In the genomic region with DNA sequence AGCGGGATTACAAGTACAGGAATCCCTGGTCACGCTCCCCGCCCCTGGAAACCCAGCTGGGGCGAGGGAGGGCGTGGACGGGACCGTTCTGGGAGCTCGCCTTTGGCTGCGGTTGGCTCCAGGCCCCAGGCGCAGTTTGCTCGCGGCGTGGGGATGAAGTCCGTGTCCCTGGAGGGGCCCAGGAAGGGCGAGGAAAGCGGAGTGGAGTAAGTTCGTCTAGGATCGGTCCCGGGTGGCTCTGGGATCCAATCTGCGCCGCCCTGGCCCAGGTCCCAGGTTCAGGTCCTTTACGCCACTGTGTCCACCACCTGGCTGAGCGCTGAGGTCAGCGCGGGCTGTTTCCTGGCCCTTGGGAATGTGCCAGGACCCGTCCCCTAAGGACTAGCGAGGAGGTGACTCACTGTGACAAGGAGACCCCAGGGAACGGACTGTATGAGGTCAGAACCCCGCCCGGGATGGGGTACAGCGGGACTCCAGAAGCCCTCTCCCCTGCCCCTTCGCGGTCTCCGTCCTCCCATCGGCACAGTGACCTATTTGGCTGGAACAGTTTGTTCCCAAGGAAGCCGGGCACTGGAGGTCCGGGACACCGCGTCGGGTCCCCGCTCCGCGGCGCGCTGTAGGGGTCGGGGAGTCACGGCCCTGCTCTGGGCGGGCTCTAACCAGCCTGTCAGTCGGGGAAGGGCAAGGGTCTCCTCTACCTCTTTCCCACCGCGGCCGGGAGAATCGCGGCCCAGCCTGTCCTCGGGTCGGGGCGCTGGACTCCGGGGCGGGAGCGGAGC, we compare ENCODE assay signal across 2 cellular contexts.
A peak's percentile ranks its signal among the peaks of the same experiment; 100 is the strongest.
TF ChIP-seq lines count a peak whose summit lies in the region.

No MANE protein-coding gene starts in this region.

TF ChIP-seq in HEK293, 187 proteins besides CTCF, POLR2A, EP300 and RAD21 (continued from another document and continues in another):
- TF ChIP-seq, protein P1, sequence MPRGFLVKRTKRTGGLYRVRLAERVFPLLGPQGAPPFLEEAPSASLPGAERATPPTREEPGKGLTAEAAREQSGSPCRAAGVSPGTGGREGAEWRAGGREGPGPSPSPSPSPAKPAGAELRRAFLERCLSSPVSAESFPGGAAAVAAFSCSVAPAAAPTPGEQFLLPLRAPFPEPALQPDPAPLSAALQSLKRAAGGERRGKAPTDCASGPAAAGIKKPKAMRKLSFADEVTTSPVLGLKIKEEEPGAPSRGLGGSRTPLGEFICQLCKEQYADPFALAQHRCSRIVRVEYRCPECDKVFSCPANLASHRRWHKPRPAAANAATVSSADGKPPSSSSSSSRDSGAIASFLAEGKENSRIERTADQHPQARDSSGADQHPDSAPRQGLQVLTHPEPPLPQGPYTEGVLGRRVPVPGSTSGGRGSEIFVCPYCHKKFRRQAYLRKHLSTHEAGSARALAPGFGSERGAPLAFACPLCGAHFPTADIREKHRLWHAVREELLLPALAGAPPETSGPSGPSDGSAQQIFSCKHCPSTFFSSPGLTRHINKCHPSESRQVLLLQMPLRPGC (tag by site-specific recombination; IDR thresholded peaks at IDR 0.05), result no peak
- TF ChIP-seq, protein P2, sequence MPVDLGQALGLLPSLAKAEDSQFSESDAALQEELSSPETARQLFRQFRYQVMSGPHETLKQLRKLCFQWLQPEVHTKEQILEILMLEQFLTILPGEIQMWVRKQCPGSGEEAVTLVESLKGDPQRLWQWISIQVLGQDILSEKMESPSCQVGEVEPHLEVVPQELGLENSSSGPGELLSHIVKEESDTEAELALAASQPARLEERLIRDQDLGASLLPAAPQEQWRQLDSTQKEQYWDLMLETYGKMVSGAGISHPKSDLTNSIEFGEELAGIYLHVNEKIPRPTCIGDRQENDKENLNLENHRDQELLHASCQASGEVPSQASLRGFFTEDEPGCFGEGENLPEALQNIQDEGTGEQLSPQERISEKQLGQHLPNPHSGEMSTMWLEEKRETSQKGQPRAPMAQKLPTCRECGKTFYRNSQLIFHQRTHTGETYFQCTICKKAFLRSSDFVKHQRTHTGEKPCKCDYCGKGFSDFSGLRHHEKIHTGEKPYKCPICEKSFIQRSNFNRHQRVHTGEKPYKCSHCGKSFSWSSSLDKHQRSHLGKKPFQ (tag by site-specific recombination; IDR thresholded peaks at IDR 0.05), result no peak
- TF ChIP-seq ZNF211 (tag by site-specific recombination; IDR thresholded peaks at IDR 0.05; ENCODE audit: low read depth) (no peak), ZNF791 (tag by site-specific recombination; IDR thresholded peaks at IDR 0.05) (no peak), MYNN (tag by site-specific recombination; IDR thresholded peaks at IDR 0.05; ENCODE audit: borderline replicate concordance) (no peak), GFI1B (tag by site-specific recombination; IDR thresholded peaks at IDR 0.05) (no peak), ZNF561 (tag by site-specific recombination; IDR thresholded peaks at IDR 0.05; ENCODE audit: borderline replicate concordance) (no peak), ZNF548 (tag by site-specific recombination; IDR thresholded peaks at IDR 0.05) (no peak), ZNF157 (tag by site-specific recombination; IDR thresholded peaks at IDR 0.05) (no peak), ZNF121 (tag by site-specific recombination; IDR thresholded peaks at IDR 0.05) (no peak), ZFP37 (tag by site-specific recombination; IDR thresholded peaks at IDR 0.05) (peak; percentile 21; the same call in 1 of the 2 replicates), ZNF623 (tag by site-specific recombination; IDR thresholded peaks at IDR 0.05) (no peak), ZNF10 (tag by site-specific recombination; IDR thresholded peaks at IDR 0.05) (0 out of 2 replicates have a peak, but pooled peaks have one; percentile 34), SALL2 (tag by site-specific recombination; IDR thresholded peaks at IDR 0.05; ENCODE audit: borderline replicate concordance) (no peak), KLF1 (tag by site-specific recombination; IDR thresholded peaks at IDR 0.05) (peak; percentile 45; the same call in 1 of the 2 replicates), ZFP3 (tag by site-specific recombination; IDR thresholded peaks at IDR 0.05; ENCODE audit: low read depth) (no peak), PRDM1 (tag by site-specific recombination; IDR thresholded peaks at IDR 0.05) (no peak), TRIM28 (IDR thresholded peaks at IDR 0.05; ENCODE audit: borderline replicate concordance, low read length) (no peak)
- TF ChIP-seq, protein P3, sequence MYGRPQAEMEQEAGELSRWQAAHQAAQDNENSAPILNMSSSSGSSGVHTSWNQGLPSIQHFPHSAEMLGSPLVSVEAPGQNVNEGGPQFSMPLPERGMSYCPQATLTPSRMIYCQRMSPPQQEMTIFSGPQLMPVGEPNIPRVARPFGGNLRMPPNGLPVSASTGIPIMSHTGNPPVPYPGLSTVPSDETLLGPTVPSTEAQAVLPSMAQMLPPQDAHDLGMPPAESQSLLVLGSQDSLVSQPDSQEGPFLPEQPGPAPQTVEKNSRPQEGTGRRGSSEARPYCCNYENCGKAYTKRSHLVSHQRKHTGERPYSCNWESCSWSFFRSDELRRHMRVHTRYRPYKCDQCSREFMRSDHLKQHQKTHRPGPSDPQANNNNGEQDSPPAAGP (tag by site-specific recombination; IDR thresholded peaks at IDR 0.05), result peak; percentile 77; the same call in 1 of the 2 replicates
- TF ChIP-seq, protein P4, sequence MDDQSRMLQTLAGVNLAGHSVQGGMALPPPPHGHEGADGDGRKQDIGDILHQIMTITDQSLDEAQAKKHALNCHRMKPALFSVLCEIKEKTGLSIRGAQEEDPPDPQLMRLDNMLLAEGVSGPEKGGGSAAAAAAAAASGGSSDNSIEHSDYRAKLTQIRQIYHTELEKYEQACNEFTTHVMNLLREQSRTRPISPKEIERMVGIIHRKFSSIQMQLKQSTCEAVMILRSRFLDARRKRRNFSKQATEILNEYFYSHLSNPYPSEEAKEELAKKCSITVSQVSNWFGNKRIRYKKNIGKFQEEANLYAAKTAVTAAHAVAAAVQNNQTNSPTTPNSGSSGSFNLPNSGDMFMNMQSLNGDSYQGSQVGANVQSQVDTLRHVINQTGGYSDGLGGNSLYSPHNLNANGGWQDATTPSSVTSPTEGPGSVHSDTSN (CRISPR knock-in tag; IDR thresholded peaks at IDR 0.05), result no peak; the same call in 1 of the 2 replicates
- TF ChIP-seq, protein P5, sequence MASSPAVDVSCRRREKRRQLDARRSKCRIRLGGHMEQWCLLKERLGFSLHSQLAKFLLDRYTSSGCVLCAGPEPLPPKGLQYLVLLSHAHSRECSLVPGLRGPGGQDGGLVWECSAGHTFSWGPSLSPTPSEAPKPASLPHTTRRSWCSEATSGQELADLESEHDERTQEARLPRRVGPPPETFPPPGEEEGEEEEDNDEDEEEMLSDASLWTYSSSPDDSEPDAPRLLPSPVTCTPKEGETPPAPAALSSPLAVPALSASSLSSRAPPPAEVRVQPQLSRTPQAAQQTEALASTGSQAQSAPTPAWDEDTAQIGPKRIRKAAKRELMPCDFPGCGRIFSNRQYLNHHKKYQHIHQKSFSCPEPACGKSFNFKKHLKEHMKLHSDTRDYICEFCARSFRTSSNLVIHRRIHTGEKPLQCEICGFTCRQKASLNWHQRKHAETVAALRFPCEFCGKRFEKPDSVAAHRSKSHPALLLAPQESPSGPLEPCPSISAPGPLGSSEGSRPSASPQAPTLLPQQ (tag by site-specific recombination; IDR thresholded peaks at IDR 0.05), result no peak

TF ChIP-seq in HepG2, 621 proteins besides CTCF, POLR2A, EP300 and RAD21 (continued from another document and continues in another):
- TF ChIP-seq, protein P6, sequence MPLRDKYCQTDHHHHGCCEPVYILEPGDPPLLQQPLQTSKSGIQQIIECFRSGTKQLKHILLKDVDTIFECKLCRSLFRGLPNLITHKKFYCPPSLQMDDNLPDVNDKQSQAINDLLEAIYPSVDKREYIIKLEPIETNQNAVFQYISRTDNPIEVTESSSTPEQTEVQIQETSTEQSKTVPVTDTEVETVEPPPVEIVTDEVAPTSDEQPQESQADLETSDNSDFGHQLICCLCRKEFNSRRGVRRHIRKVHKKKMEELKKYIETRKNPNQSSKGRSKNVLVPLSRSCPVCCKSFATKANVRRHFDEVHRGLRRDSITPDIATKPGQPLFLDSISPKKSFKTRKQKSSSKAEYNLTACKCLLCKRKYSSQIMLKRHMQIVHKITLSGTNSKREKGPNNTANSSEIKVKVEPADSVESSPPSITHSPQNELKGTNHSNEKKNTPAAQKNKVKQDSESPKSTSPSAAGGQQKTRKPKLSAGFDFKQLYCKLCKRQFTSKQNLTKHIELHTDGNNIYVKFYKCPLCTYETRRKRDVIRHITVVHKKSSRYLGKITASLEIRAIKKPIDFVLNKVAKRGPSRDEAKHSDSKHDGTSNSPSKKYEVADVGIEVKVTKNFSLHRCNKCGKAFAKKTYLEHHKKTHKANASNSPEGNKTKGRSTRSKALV (CRISPR knock-in tag; IDR thresholded peaks at IDR 0.05), result peak; percentile 64; the same call in 1 of the 2 replicates
- 0 out of 2 replicates have a peak, but pooled peaks have one; percentile 93 for TF ChIP-seq ZNF75D (CRISPR knock-in tag; IDR thresholded peaks at IDR 0.05; ENCODE audit: borderline replicate concordance)
- TF ChIP-seq ZNF3 (CRISPR knock-in tag; IDR thresholded peaks at IDR 0.05), result no peak
- 0 out of 2 replicates have a peak, but pooled peaks have one; percentile 9 for TF ChIP-seq HIVEP1 (CRISPR knock-in tag; IDR thresholded peaks at IDR 0.05)
- TF ChIP-seq, protein P7, sequence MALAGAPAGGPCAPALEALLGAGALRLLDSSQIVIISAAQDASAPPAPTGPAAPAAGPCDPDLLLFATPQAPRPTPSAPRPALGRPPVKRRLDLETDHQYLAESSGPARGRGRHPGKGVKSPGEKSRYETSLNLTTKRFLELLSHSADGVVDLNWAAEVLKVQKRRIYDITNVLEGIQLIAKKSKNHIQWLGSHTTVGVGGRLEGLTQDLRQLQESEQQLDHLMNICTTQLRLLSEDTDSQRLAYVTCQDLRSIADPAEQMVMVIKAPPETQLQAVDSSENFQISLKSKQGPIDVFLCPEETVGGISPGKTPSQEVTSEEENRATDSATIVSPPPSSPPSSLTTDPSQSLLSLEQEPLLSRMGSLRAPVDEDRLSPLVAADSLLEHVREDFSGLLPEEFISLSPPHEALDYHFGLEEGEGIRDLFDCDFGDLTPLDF (CRISPR knock-in tag; IDR thresholded peaks at IDR 0.05), result no peak
- TF ChIP-seq NCOA2 (CRISPR knock-in tag; IDR thresholded peaks at IDR 0.05), result no peak
- peak; percentile 60 for TF ChIP-seq FOSL2 (CRISPR knock-in tag; IDR thresholded peaks at IDR 0.05)
- TF ChIP-seq SNAI1 (CRISPR knock-in tag; IDR thresholded peaks at IDR 0.05; ENCODE audit: borderline replicate concordance), result no peak
- TF ChIP-seq ZNF850 (CRISPR knock-in tag; conservative IDR thresholded peaks at IDR 0.05), result peak; percentile 87; the same call in 1 of the 2 replicates
- TF ChIP-seq TBX3 (IDR thresholded peaks at IDR 0.05; ENCODE audit: borderline replicate concordance), result 0 out of 2 replicates have a peak, but pooled peaks have one; percentile 1
- TF ChIP-seq RXRA (CRISPR knock-in tag; IDR thresholded peaks at IDR 0.05), result 0 out of 2 replicates have a peak, but pooled peaks have one; percentile 63
- TF ChIP-seq ZNF441 (CRISPR knock-in tag; IDR thresholded peaks at IDR 0.05; ENCODE audit: borderline replicate concordance), result 0 out of 2 replicates have a peak, but pooled peaks have one; percentile 23
- TF ChIP-seq ONECUT2 (CRISPR knock-in tag; IDR thresholded peaks at IDR 0.05), result no peak
- TF ChIP-seq HES4 (CRISPR knock-in tag; IDR thresholded peaks at IDR 0.05; ENCODE audit: borderline replicate concordance), result peak; percentile 75; the same call in 1 of the 2 replicates
- TF ChIP-seq RXRB (CRISPR knock-in tag; IDR thresholded peaks at IDR 0.05; ENCODE audit: borderline replicate concordance), result no peak
- TF ChIP-seq ZNF879 (CRISPR knock-in tag; IDR thresholded peaks at IDR 0.05), result peak; percentile 75; the same call in 1 of the 2 replicates
- no peak for TF ChIP-seq MTF2 (CRISPR knock-in tag; IDR thresholded peaks at IDR 0.05; ENCODE audit: borderline replicate concordance)
- TF ChIP-seq, protein P8, sequence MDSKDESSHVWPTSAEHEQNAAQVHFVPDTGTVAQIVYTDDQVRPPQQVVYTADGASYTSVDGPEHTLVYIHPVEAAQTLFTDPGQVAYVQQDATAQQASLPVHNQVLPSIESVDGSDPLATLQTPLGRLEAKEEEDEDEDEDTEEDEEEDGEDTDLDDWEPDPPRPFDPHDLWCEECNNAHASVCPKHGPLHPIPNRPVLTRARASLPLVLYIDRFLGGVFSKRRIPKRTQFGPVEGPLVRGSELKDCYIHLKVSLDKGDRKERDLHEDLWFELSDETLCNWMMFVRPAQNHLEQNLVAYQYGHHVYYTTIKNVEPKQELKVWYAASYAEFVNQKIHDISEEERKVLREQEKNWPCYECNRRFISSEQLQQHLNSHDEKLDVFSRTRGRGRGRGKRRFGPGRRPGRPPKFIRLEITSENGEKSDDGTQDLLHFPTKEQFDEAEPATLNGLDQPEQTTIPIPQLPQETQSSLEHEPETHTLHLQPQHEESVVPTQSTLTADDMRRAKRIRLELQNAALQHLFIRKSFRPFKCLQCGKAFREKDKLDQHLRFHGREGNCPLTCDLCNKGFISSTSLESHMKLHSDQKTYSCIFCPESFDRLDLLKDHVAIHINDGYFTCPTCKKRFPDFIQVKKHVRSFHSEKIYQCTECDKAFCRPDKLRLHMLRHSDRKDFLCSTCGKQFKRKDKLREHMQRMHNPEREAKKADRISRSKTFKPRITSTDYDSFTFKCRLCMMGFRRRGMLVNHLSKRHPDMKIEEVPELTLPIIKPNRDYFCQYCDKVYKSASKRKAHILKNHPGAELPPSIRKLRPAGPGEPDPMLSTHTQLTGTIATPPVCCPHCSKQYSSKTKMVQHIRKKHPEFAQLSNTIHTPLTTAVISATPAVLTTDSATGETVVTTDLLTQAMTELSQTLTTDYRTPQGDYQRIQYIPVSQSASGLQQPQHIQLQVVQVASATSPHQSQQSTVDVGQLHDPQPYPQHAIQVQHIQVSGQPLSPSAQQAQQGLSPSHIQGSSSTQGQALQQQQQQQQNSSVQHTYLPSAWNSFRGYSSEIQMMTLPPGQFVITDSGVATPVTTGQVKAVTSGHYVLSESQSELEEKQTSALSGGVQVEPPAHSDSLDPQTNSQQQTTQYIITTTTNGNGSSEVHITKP (CRISPR knock-in tag; IDR thresholded peaks at IDR 0.05; ENCODE audit: low read depth), result no peak
- TF ChIP-seq, protein P9, sequence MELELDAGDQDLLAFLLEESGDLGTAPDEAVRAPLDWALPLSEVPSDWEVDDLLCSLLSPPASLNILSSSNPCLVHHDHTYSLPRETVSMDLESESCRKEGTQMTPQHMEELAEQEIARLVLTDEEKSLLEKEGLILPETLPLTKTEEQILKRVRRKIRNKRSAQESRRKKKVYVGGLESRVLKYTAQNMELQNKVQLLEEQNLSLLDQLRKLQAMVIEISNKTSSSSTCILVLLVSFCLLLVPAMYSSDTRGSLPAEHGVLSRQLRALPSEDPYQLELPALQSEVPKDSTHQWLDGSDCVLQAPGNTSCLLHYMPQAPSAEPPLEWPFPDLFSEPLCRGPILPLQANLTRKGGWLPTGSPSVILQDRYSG (CRISPR knock-in tag; IDR thresholded peaks at IDR 0.05), result peak; percentile 17; the same call in 1 of the 2 replicates
- 0 out of 2 replicates have a peak, but pooled peaks have one; percentile 64 for TF ChIP-seq DNMT1 (CRISPR knock-in tag; IDR thresholded peaks at IDR 0.05)
